In genomic region chr9:77085416-77085815, GRCh38 we compare ENCODE assay signal across 28 cellular contexts.
DNase-seq lines count a peak whose midpoint lies in the region; ATAC-seq and TF ChIP-seq lines count a peak whose summit lies in the region.
"Had no signal": no experiment of that assay in that cellular context is flagged by ENCODE, and none has a peak within 500 bp of the region (broad histone marks: within the 10 kb centered on the region; RNA-seq: fewer than 3 reads in every experiment).

No MANE protein-coding gene starts in this region.

- no peak overlapping the region for H3K18ac ChIP-seq in H9 (ENCODE audit: insufficient read length, low read depth, low read length)

- H3K9me3 ChIP-seq in adipocyte (ENCODE audit: control insufficient read depth, low read length) = no peaks in the 10 kb centered on the region
- no peaks in the 10 kb centered on the region for H3K9me3 ChIP-seq in H9 (ENCODE audit: control insufficient read depth, low read depth, low read length)
- H3K9me3 ChIP-seq: A549, HAP-1 had no signal

- H3K36me3 ChIP-seq in adipocyte (ENCODE audit: control insufficient read depth, insufficient read depth, low read length, severe bottlenecking) = no peaks in the 10 kb centered on the region
- H3K36me3 ChIP-seq: BLaER1 treated with 17β-estradiol and CSF1 and Interleukin-3, amounts not matched to agents 10 nM and 100 nM; HAP-1 had no signal

- no peak overlapping the region for H3K27ac ChIP-seq in H9 (ENCODE audit: insufficient read length, low read depth, low read length)
- H3K27ac ChIP-seq: A549; BLaER1 treated with 17β-estradiol and CSF1 and Interleukin-3, amounts not matched to agents 10 nM and 100 nM; PC-9 had no signal

- H2AFZ ChIP-seq in H9 (ENCODE audit: low read length) = no peak overlapping the region
- H2AFZ ChIP-seq: PC-9 had no signal

- no peak overlapping the region for H4K8ac ChIP-seq in H9 (replicated peaks; ENCODE audit: insufficient read length, low read depth, low read length)

- no peak overlapping the region for H2AK5ac ChIP-seq in H9 (ENCODE audit: insufficient read length, low read length)

- no peaks in the 10 kb centered on the region for H3K79me1 ChIP-seq in H9 (ENCODE audit: insufficient read depth, low read depth, low read length, poor library complexity, severe bottlenecking)

- H4K20me1 ChIP-seq in H9 (ENCODE audit: control insufficient read depth, insufficient read depth, insufficient read length) = no peaks in the 10 kb centered on the region
- H4K20me1 ChIP-seq: BLaER1 treated with 17β-estradiol and CSF1 and Interleukin-3, amounts not matched to agents 10 nM and 100 nM had no signal

- H3K4me3 ChIP-seq in adipocyte (ENCODE audit: low read length) = no peak overlapping the region
- H3K4me3 ChIP-seq: A549; BLaER1 treated with 17β-estradiol and CSF1 and Interleukin-3, amounts not matched to agents 10 nM and 100 nM; HAP-1; PC-9 had no signal

- H2BK12ac ChIP-seq in H9 (ENCODE audit: insufficient read length, low read depth, low read length) = no peak overlapping the region

- H3K56ac ChIP-seq in H9 (ENCODE audit: insufficient read length, low read depth, low read length) = no peak overlapping the region

- ATAC-seq in HG03108 (IDR thresholded peaks at IDR 0.05; ENCODE audit: unreplicated experiment) = no peak
- ATAC-seq: HepG2 had no signal

- no peak overlapping the region for H2BK5ac ChIP-seq in H9 (ENCODE audit: insufficient read length, low read length)

- no CpG with 5 or more reads among the region's 2 CpGs for WGBS in H9 (ENCODE audit: extremely low coverage, insufficient read length, low lambda C conversion rate)

- H4K5ac ChIP-seq in H9 (ENCODE audit: insufficient read length, low read depth, low read length) = no peak overlapping the region

- no peak for TF ChIP-seq CTCF in H9 (conservative IDR thresholded peaks at IDR 0.05)

- no peak overlapping the region for H4K91ac ChIP-seq in H9 (ENCODE audit: insufficient read length, low read depth, low read length)

- H3K23me2 ChIP-seq in H9 (ENCODE audit: insufficient read length, low read depth, low read length, poor library complexity, severe bottlenecking) = no peaks in the 10 kb centered on the region

- no peak overlapping the region for H2BK15ac ChIP-seq in H9 (ENCODE audit: low read depth, low read length)

- no peak overlapping the region for H3K4ac ChIP-seq in H9 (ENCODE audit: low read depth, low read length)

- H3K23ac ChIP-seq in H9 (ENCODE audit: insufficient read length, low read depth, low read length) = no peak overlapping the region

- no peak overlapping the region for H3T11ph ChIP-seq in H9 (ENCODE audit: low read length)

- DNase-seq in ELR (ENCODE audit: low read depth) (peak; percentile 26), M059J (ENCODE audit: low read depth) (peak; percentile 33), adipocyte (ENCODE audit: low read depth) (peak; percentile 24), foreskin melanocyte (peak; percentile 1), HUDEP-2 (lab: John Stamatoyannopoulos, UW; ENCODE audit: unreplicated experiment in 76 of 76) (no peak), GOT3 (lab: John Stamatoyannopoulos, UW) (no peak), H9 (no peak)
- DNase-seq: AML-193; CD4-positive, alpha-beta T cell; DMS53; Karpas-422; MV-4-11; NCI-H1105; NCI-H1436 treated with DMSO at 0.1 percent for 48 hours; NCI-H187 treated with DMSO at 0.1 percent for 48 hours; NCI-H2171 treated with DMSO at 0.1 percent for 48 hours; NCI-H446; NCI-H524 treated with DMSO at 0.1 percent for 48 hours; NCI-H774; PC-9; RPMI8226; SHP77 treated with DMSO at 0.1 percent for 48 hours; T-helper 1 cell had no signal

- H3K9me3 Mint-ChIP-seq in H9 = peaks cover 10 to 11% of the 10 kb centered on the region in 2 experiments
- H3K9me3 Mint-ChIP-seq: CD4-positive, alpha-beta T cell had no signal

- no peak overlapping the region for H3K27ac Mint-ChIP-seq in H9
- H3K27ac Mint-ChIP-seq: CD4-positive, alpha-beta T cell had no signal

- H2BK120ac ChIP-seq in H9 (ENCODE audit: low read depth, low read length, poor library complexity, severe bottlenecking) = no peak overlapping the region

- H3K4me1 ChIP-seq in adipocyte (ENCODE audit: control insufficient read depth, insufficient read depth, low read length) (no peaks in the 10 kb centered on the region), H9 (ENCODE audit: insufficient read depth, low read length) (peaks cover 4% of the 10 kb centered on the region; the same call in 1 of the 2 replicates)
- H3K4me1 ChIP-seq: A549 had no signal

- H3K4me2 ChIP-seq in H9 (ENCODE audit: insufficient read depth, insufficient read length, low read length) = no peak overlapping the region
- H3K4me2 ChIP-seq: A549; BLaER1 treated with 17β-estradiol and CSF1 and Interleukin-3, amounts not matched to agents 10 nM and 100 nM; PC-9 had no signal

- no peaks in the 10 kb centered on the region for H3K79me2 ChIP-seq in H9 (ENCODE audit: insufficient read depth, low read length)

- no peak overlapping the region for H2BK20ac ChIP-seq in H9 (ENCODE audit: low read depth, low read length, poor library complexity, severe bottlenecking)

- H3K9ac ChIP-seq in adipocyte (ENCODE audit: low read length) = no peak overlapping the region
- no peak overlapping the region for H3K9ac ChIP-seq in H9 (ENCODE audit: extremely low read depth, insufficient read length, low read length)
- H3K9ac ChIP-seq: BLaER1 treated with 17β-estradiol and CSF1 and Interleukin-3, amounts not matched to agents 10 nM and 100 nM had no signal

- H3K27me3 Mint-ChIP-seq in H9 (ENCODE audit: low read depth) = peaks cover 55% of the 10 kb centered on the region

- H3K4me1 Mint-ChIP-seq in H9 = peaks cover 38 to 47% of the 10 kb centered on the region in 2 experiments

- H3K27me3 ChIP-seq in adipocyte (replicated peaks; ENCODE audit: control insufficient read depth, insufficient read depth, low read length) (peaks cover 41% of the 10 kb centered on the region), H9 (ENCODE audit: insufficient read depth, low read length) (peaks cover 13% of the 10 kb centered on the region; the same call in 1 of the 2 replicates)
- H3K27me3 ChIP-seq: BLaER1 treated with 17β-estradiol and CSF1 and Interleukin-3, amounts not matched to agents 10 nM and 100 nM had no signal

- H3K4me3 Mint-ChIP-seq in H9 = no peak overlapping the region
- H3K4me3 Mint-ChIP-seq: CD4-positive, alpha-beta T cell had no signal

- H3K14ac ChIP-seq in H9 (ENCODE audit: insufficient read depth, low read length) = no peak overlapping the region

- H3K36me3 Mint-ChIP-seq in H9 (ENCODE audit: insufficient read depth in 1 of 3, low read depth in 3 of 3) = peaks cover under 1 to 9% (median 3%) of the 10 kb centered on the region in 3 experiments; a peak in 6 of 7 replicates

Comparison
In these comparisons a context has a peak if more than half of its experiments do, and no peak if none do; other contexts are left out.
1. DNase-seq: peak in ELR (single experiment), M059J (single experiment), adipocyte (single experiment) and foreskin melanocyte (single experiment); none in HUDEP-2 (0 of 76), GOT3 (single experiment) and H9 (single experiment).